36 cellular contexts compared by ENCODE assay signal in the genomic region with DNA sequence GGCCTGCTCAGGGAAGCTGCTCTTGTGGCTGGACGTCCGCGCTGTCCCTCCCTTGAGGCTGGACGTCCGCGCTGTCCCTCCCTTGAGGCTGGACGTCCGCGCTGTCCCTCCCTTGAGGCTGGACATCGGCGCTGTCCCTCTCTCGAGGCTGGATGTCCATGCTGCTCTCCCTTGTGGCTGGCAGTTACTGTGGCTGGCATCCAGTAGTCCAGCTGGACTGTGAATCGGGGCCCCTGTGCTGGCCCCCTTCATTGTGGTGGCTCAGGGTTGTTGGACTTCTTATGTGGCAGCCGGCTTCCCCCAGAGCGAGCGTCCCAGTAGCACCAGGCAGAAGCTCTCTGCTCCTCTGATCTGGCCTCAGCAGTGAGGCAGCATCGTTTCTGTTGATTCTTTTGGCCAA.
"Had no signal": no experiment of that assay in that cellular context is flagged by ENCODE, and none has a peak within 500 bp of the region (broad histone marks: within the 10 kb centered on the region; RNA-seq: fewer than 3 reads in every experiment).

No MANE protein-coding gene starts in this region.

- ATAC-seq: activated CD8-positive, alpha-beta memory T cell treated with anti-CD3 and anti-CD28 coated beads, Interleukin-2, amount 10 ng/mL, durations not matched to agents 7 days and 5 days; activated T-cell treated with anti-CD3 and anti-CD28 coated beads, Interleukin-2, amount 50 U/mL, for 72 hours; activated T-helper 17 cell treated with anti-CD3 and anti-CD28 coated beads, Interleukin-2, amount 50 U/mL, for 72 hours; PC-3; Right ventricle myocardium inferior had no signal

- H3K27ac ChIP-seq: brain microvascular endothelial cell, KMS-11, Peyer's patch, VCaP had no signal

- DNase-seq: activated B cell treated with CpG ODN at 0.5 μM for 24 hours; activated CD4-positive, alpha-beta memory T cell treated with anti-CD3 and anti-CD28 coated beads, Interleukin-2, amount 10 ng/mL, durations not matched to agents 7 days and 5 days; activated CD4-positive, alpha-beta T cell treated with anti-CD3 and anti-CD28 coated beads for 1 hour; activated CD4-positive, alpha-beta T cell treated with anti-CD3 and anti-CD28 coated beads for 48 hours; activated CD8-positive, alpha-beta memory T cell treated with anti-CD3 and anti-CD28 coated beads for 24 hours; activated CD8-positive, alpha-beta memory T cell treated with anti-CD3 and anti-CD28 coated beads, Interleukin-2, amount 10 ng/mL, durations not matched to agents 7 days and 5 days; activated CD8-positive, alpha-beta memory T cell treated with anti-CD3 and anti-CD28 coated beads, Interleukin-2, amount 50 U/mL, for 48 hours; activated effector memory CD4-positive, alpha-beta T cell treated with anti-CD3 and anti-CD28 coated beads, Interleukin-2, amount 50 U/mL, for 16 hours; activated naive CD4-positive, alpha-beta T cell; activated naive CD4-positive, alpha-beta T cell treated with anti-CD3 and anti-CD28 coated beads, Interleukin-2, amount 50 U/mL, for 16 hours; activated naive CD8-positive, alpha-beta T cell treated with anti-CD3 and anti-CD28 coated beads for 36 hours; activated T-cell treated with anti-CD3 and anti-CD28 coated beads, Interleukin-2, amount 50 U/mL, for 72 hours; amniotic stem cell; aorta; brain microvascular endothelial cell; MM.1S; MV-4-11; NCI-H1092; NCI-H1436 treated with DMSO at 0.1 percent for 48 hours; NCI-H1694 treated with DMSO at 0.1 percent for 48 hours; NCI-H2029; NCI-H345; NCI-H524 treated with DMSO at 0.1 percent for 48 hours; NK-92 treated with Interleukin-12 subunit alpha and Interleukin-12 subunit beta, amount 100 ng/mL, for 24 hours; PC-3; RPMI8226; SIG-M5; SW 1271; T-helper 1 cell; T-helper 2 cell; T-helper 9 cell had no signal

- H3K9ac ChIP-seq: KMS-11 had no signal

- H3K4me3 ChIP-seq: Peyer's patch had no signal

- H3K36me3 ChIP-seq: brain microvascular endothelial cell, Peyer's patch had no signal

- H3K9me3 ChIP-seq: Peyer's patch had no signal

- H3K27me3 ChIP-seq: Peyer's patch had no signal

- H3K4me2 ChIP-seq: KMS-11 had no signal
